Comparison of ENCODE assay signal across 25 cellular contexts in the genomic region with DNA sequence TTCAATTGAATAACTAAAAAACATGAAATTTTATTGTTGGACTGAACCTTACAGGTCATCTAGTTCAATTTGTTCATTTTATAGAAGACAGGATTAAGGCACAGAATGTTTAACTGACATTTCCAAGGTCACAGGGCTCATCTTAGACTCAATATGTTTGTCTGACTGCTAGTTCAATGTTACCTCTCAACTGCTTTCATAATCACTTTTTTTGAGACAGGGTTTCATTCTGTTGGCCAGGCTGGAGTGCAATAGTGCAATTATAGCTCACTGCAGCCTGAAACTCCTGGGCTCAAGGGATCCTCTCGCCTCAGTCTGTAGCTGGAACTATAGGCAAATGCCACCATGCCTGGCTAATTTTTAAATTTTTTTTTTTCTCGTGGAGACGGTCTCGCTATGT. TPM values are rescaled to one million over a fixed set of nuclear protein-coding genes. Genes with fewer than 3 reads are reported as not detected.
"Had no signal": no experiment of that assay in that cellular context is flagged by ENCODE, and none has a peak within 500 bp of the region (broad histone marks: within the 10 kb centered on the region; RNA-seq: fewer than 3 reads in every experiment).

No MANE protein-coding gene starts in this region.

- H3K27ac ChIP-seq: coronary artery, gastrocnemius medialis, heart right ventricle, parathyroid adenoma, prostate gland, right lobe of liver, stomach, thoracic aorta, transverse colon had no signal

- H3K36me3 ChIP-seq: gastrocnemius medialis, heart right ventricle, prostate gland, right lobe of liver, stomach, thoracic aorta, transverse colon had no signal

- DNase-seq: effector CD4-positive, alpha-beta T cell; endodermal cell; gastrocnemius medialis; heart right ventricle; hypothalamus; kidney glomerular epithelial cell; mammary epithelial cell; naive thymus-derived CD4-positive, alpha-beta T cell; nephron progenitor cell; right lobe of liver; stimulated activated CD4-positive, alpha-beta T cell treated with anti-CD3 and anti-CD28 coated beads, Interleukin-2, amount 100 ng/mL, for 24 hours; stimulated activated CD4-positive, alpha-beta T cell treated with anti-CD3 and anti-CD28 coated beads, Interleukin-4, amount 100 ng/mL, for 4 hours; stimulated activated naive CD4-positive, alpha-beta T cell; stomach; substantia nigra; transverse colon had no signal

- H3K4me3 ChIP-seq: coronary artery, gastrocnemius medialis, heart right ventricle, prostate gland, right lobe of liver, stomach, thoracic aorta, transverse colon had no signal

- H3K9ac ChIP-seq: parathyroid adenoma had no signal

- H3K9me3 ChIP-seq: gastrocnemius medialis, heart right ventricle, prostate gland, right lobe of liver, stomach, thoracic aorta, transverse colon had no signal

- H3K27me3 ChIP-seq: gastrocnemius medialis, heart right ventricle, right lobe of liver, transverse colon had no signal

- H3K79me2 ChIP-seq: parathyroid adenoma had no signal

RNA-seq across cellular contexts. Expression of a gene that starts 30.0 kb away (rescaled TPM):
- total RNA-seq: dermis microvascular lymphatic vessel endothelial cell, endodermal cell, gastrocnemius medialis, lower leg skin, mammary epithelial cell, skeletal muscle tissue, stomach, thoracic aorta, transverse colon, urinary bladder had no signal
- polyA plus RNA-seq: mammary epithelial cell had no signal

RNA-seq across cellular contexts. Expression of a gene that starts 54.1 kb away (rescaled TPM):
- total RNA-seq: mammary epithelial cell, renal cortical epithelial cell had no signal
